In genomic region chr4:134201216-134202098, GRCh38 we compare ENCODE assay signal across 8 cellular contexts. TPM values are rescaled to one million over a fixed set of nuclear protein-coding genes. Genes with fewer than 3 reads are reported as not detected.
A peak's percentile ranks its signal among the peaks of the same experiment; 100 is the strongest.
DNase-seq lines count a peak whose midpoint lies in the region; ATAC-seq and TF ChIP-seq lines count a peak whose summit lies in the region.

PABPC4L (minus strand) TSS chr4:134201789; CDS start chr4:134201019, 770 bp downstream.

- peaks cover 5% of the 10 kb centered on the region for H3K4me1 ChIP-seq in adipocyte (ENCODE audit: control insufficient read depth, insufficient read depth, low read length)

- H3K9ac ChIP-seq in adipocyte (ENCODE audit: low read length): peak within 1 kb of the TSS; percentile 78

- H3K27ac ChIP-seq in skin epidermis: peak within 1 kb of the TSS in 17 of 21 experiments; percentile 3 to 75 (median 66)

- no peaks in the 10 kb centered on the region for H3K27me3 ChIP-seq in adipocyte (replicated peaks; ENCODE audit: control insufficient read depth, insufficient read depth, low read length)

- DNase-seq in HK-2 (ENCODE audit: unreplicated experiment) (peak; percentile 51), adipocyte (ENCODE audit: low read depth) (peak; percentile 80), hepatic stellate cell (ENCODE audit: low spot score) (peak; percentile 14), CD14-positive monocyte (ENCODE audit: low spot score) (no peak)

- intact Hi-C loops in CD14-positive monocyte (cut with micrococcal nuclease): no loop called here

- no peak within 1 kb of the TSS for H3K27ac Mint-ChIP-seq in CD14-positive monocyte

- H3K4me3 ChIP-seq in adipocyte (ENCODE audit: low read length) (peak within 1 kb of the TSS; percentile 80), skin epidermis (peak within 1 kb of the TSS; percentile 22 to 55 (median 45))

- no peaks in the 10 kb centered on the region for H3K4me1 Mint-ChIP-seq in CD14-positive monocyte

- peaks cover 10 to 23% (median 16%) of the 10 kb centered on the region in 3 donors for H3K27me3 Mint-ChIP-seq in CD14-positive monocyte (ENCODE audit: low read depth in 3 of 3)

- TF ChIP-seq CTCF in CD14-positive monocyte (IDR thresholded peaks at IDR 0.05): no peak

- ATAC-seq in HG02678 (IDR thresholded peaks at IDR 0.05; ENCODE audit: unreplicated experiment): no peak
- no peak for ATAC-seq in GM21717 (IDR thresholded peaks at IDR 0.05; ENCODE audit: unreplicated experiment)
- ATAC-seq in GM21737 (IDR thresholded peaks at IDR 0.05; ENCODE audit: unreplicated experiment): no peak

- no peaks in the 10 kb centered on the region for H3K9me3 ChIP-seq in adipocyte (ENCODE audit: control insufficient read depth, low read length)

- H3K4me3 Mint-ChIP-seq in CD14-positive monocyte: peak within 1 kb of the TSS in 1 of 2 donors; percentile 67

- H3K36me3 ChIP-seq in adipocyte (ENCODE audit: control insufficient read depth, insufficient read depth, low read length, severe bottlenecking): no peaks in the 10 kb centered on the region

- no peaks in the 10 kb centered on the region for H3K36me3 Mint-ChIP-seq in CD14-positive monocyte

- peaks cover 0 to 10% (median 4%) of the 10 kb centered on the region in 7 donors for H3K9me3 Mint-ChIP-seq in CD14-positive monocyte

RNA-seq across cellular contexts. Expression of gene PABPC4L, which starts in this region (rescaled TPM):
- not detected for polyA plus RNA-seq in CD14-positive monocyte
